Comparison of ENCODE assay signal across 1 cellular context in the genomic region with DNA sequence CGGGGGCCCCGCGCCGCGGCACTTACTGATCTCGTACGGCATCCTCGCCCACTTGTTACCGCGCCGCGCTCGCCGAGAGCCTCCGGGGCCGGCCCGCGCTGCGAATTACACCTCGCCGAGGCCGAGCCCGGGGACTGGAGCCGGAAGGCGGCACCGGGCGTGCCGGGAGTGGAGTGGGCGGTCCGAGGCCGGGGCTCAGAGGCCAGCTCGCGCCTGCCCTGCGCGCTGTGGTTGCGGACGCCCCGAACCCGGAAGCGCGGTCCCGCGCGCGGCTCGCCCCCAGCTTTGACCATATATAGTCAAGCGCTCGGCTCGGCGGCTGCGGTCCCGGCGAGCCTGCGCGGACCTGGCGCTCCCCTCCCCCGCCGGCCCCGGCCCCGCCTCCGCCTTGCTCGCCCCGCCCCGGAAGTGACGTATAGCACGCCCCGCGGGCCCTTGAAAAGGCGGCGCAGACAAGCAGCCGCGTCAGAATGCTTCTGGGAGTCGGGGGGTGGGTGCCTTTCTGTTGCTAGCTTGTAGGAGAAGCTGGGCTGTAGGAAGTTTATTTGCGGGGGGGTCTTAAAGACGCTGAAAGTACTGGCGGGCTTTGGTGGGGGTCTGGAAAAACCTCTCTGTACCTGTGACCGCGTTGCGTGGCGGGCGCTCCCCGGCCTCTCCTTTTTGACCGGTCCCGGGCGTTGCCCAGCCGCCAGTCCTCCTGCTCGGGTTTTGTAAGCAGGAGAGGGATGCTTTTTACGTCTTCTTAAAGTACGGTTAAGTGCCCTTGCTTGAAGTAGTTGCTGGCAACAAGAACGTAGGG.
TF ChIP-seq lines count a peak whose summit lies in the region.

A gene with protein sequence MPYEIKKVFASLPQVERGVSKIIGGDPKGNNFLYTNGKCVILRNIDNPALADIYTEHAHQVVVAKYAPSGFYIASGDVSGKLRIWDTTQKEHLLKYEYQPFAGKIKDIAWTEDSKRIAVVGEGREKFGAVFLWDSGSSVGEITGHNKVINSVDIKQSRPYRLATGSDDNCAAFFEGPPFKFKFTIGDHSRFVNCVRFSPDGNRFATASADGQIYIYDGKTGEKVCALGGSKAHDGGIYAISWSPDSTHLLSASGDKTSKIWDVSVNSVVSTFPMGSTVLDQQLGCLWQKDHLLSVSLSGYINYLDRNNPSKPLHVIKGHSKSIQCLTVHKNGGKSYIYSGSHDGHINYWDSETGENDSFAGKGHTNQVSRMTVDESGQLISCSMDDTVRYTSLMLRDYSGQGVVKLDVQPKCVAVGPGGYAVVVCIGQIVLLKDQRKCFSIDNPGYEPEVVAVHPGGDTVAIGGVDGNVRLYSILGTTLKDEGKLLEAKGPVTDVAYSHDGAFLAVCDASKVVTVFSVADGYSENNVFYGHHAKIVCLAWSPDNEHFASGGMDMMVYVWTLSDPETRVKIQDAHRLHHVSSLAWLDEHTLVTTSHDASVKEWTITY (minus strand): TSS at position 175 of the 799 bp plus-strand sequence. CDS start 133 bp downstream, at position 42.

TF ChIP-seq in GM23338, 12 proteins besides CTCF, POLR2A, EP300 and RAD21:
- TF ChIP-seq CREB1 (CRISPR knock-in tag; IDR thresholded peaks at IDR 0.05; ENCODE audit: low read depth): peak; percentile 91
- TF ChIP-seq NANOG (IDR thresholded peaks at IDR 0.05; ENCODE audit: borderline replicate concordance): no peak
- peak; percentile 98 for TF ChIP-seq POLR2AphosphoS5 (IDR thresholded peaks at IDR 0.05; ENCODE audit: low read depth)
TF ChIP-seq in GM23338: peak in this region for 2.
